Comparison of ENCODE assay signal across 39 cellular contexts in genomic region chrX:39945709-39946108, GRCh38.
"Had no signal": no experiment of that assay in that cellular context is flagged by ENCODE, and none has a peak within 500 bp of the region (broad histone marks: within the 10 kb centered on the region; RNA-seq: fewer than 3 reads in every experiment).

No MANE protein-coding gene starts in this region.

- H3K4me1 ChIP-seq: adrenal gland, ascending aorta, breast epithelium had no signal

- H3K4me3 ChIP-seq: adrenal gland, ascending aorta, breast epithelium, cardiac muscle cell had no signal

- H3K27me3 Mint-ChIP-seq: activated naive CD4-positive, alpha-beta T cell treated with anti-CD3 and anti-CD28 coated beads, Interleukin-2, amount 50 U/mL, for 24 hours; activated naive CD8-positive, alpha-beta T cell; activated naive CD8-positive, alpha-beta T cell treated with anti-CD3 and anti-CD28 coated beads for 36 hours; activated naive CD8-positive, alpha-beta T cell treated with anti-CD3 and anti-CD28 coated beads, Interleukin-2, amount 10 ng/mL, durations not matched to agents 7 days and 5 days; activated naive CD8-positive, alpha-beta T cell treated with anti-CD3 and anti-CD28 coated beads, Interleukin-2, amount 50 U/mL, for 24 hours; activated T-helper 17 cell treated with anti-CD3 and anti-CD28 coated beads, Interleukin-2, amount 50 U/mL, for 72 hours; central memory CD8-positive, alpha-beta T cell had no signal

- H3K4me1 Mint-ChIP-seq: central memory CD8-positive, alpha-beta T cell had no signal

- H3K27ac Mint-ChIP-seq: activated naive CD4-positive, alpha-beta T cell treated with anti-CD3 and anti-CD28 coated beads for 36 hours; activated naive CD4-positive, alpha-beta T cell treated with anti-CD3 and anti-CD28 coated beads, Interleukin-2, amount 10 ng/mL, durations not matched to agents 7 days and 5 days; activated naive CD4-positive, alpha-beta T cell treated with anti-CD3 and anti-CD28 coated beads, Interleukin-2, amount 50 U/mL, for 24 hours; activated naive CD4-positive, alpha-beta T cell treated with anti-CD3 and anti-CD28 coated beads, Interleukin-2, amount 50 U/mL, for 72 hours; activated naive CD8-positive, alpha-beta T cell; activated naive CD8-positive, alpha-beta T cell treated with anti-CD3 and anti-CD28 coated beads for 36 hours; activated naive CD8-positive, alpha-beta T cell treated with anti-CD3 and anti-CD28 coated beads, Interleukin-2, amount 10 ng/mL, durations not matched to agents 7 days and 5 days; activated naive CD8-positive, alpha-beta T cell treated with anti-CD3 and anti-CD28 coated beads, Interleukin-2, amount 50 U/mL, for 24 hours; activated T-cell treated with anti-CD3 and anti-CD28 coated beads, Interleukin-2, amount 50 U/mL, for 24 hours; activated T-cell treated with anti-CD3 and anti-CD28 coated beads, Interleukin-2, amount 50 U/mL, for 72 hours; activated T-helper 1 cell treated with anti-CD3 and anti-CD28 coated beads, Interleukin-12 subunit alpha, Interleukin-12 subunit beta, Interleukin-2, Interleukin-4 antibody, amounts not matched to agents 30 ng/mL and 10 ng/mL and 1 ng/mL, durations not matched to agents 14 hours and 24 hours and 36 hours; activated T-helper 17 cell treated with anti-CD3 and anti-CD28 coated beads, Interleukin-2, amount 50 U/mL, for 72 hours; activated T-helper 2 cell treated with anti-CD3 and anti-CD28 coated beads, Interferon-gamma antibody, Interleukin-2, Interleukin-4, amounts not matched to agents 10 μg/mL and 5 μg/mL and 100 μg/mL, durations not matched to agents 14 hours and 24 hours and 36 hours; brain had no signal

- DNase-seq: activated effector memory CD4-positive, alpha-beta T cell treated with anti-CD3 and anti-CD28 coated beads, Interleukin-2, amount 50 U/mL, for 16 hours; activated effector memory CD4-positive, alpha-beta T cell treated with Interleukin-2 at 50 U/mL for 16 hours; activated gamma-delta T cell; activated gamma-delta T cell treated with Interleukin-2 at 50 U/mL for 16 hours; activated naive CD4-positive, alpha-beta T cell; activated naive CD4-positive, alpha-beta T cell treated with anti-CD3 and anti-CD28 coated beads for 36 hours; activated naive CD4-positive, alpha-beta T cell treated with anti-CD3 and anti-CD28 coated beads, Interleukin-2, amount 10 ng/mL, durations not matched to agents 7 days and 5 days; activated naive CD4-positive, alpha-beta T cell treated with anti-CD3 and anti-CD28 coated beads, Interleukin-2, amount 50 U/mL, for 16 hours; activated naive CD4-positive, alpha-beta T cell treated with Interleukin-2 at 50 U/mL for 16 hours; activated naive CD8-positive, alpha-beta T cell treated with anti-CD3 and anti-CD28 coated beads for 36 hours; activated naive CD8-positive, alpha-beta T cell treated with anti-CD3 and anti-CD28 coated beads, Interleukin-2, amount 10 ng/mL, durations not matched to agents 7 days and 5 days; activated naive CD8-positive, alpha-beta T cell treated with anti-CD3 and anti-CD28 coated beads, Interleukin-2, amount 50 U/mL, for 24 hours; activated T-cell treated with anti-CD3 and anti-CD28 coated beads for 4 hours; activated T-cell treated with anti-CD3 and anti-CD28 coated beads, Interleukin-2, amount 50 U/mL, for 1 hour; activated T-cell treated with anti-CD3 and anti-CD28 coated beads, Interleukin-2, amount 50 U/mL, for 24 hours; activated T-cell treated with anti-CD3 and anti-CD28 coated beads, Interleukin-2, amount 50 U/mL, for 4 hours; activated T-cell treated with anti-CD3 and anti-CD28 coated beads, Interleukin-2, amount 50 U/mL, for 48 hours; activated T-cell treated with anti-CD3 and anti-CD28 coated beads, Interleukin-2, amount 50 U/mL, for 72 hours; adrenal gland; amniotic stem cell; amygdala; anterior cingulate cortex; aorta; brain microvascular endothelial cell; caudate nucleus; central memory CD4-positive, alpha-beta T cell; cerebellar nuclear complex had no signal

- H3K27me3 ChIP-seq: adrenal gland, ascending aorta, brain microvascular endothelial cell, cardiac muscle cell had no signal

- H3K27ac ChIP-seq: adrenal gland, ascending aorta, brain microvascular endothelial cell, breast epithelium, cardiac muscle cell had no signal

- H3K9me3 Mint-ChIP-seq: activated naive CD4-positive, alpha-beta T cell treated with anti-CD3 and anti-CD28 coated beads for 36 hours; activated naive CD4-positive, alpha-beta T cell treated with anti-CD3 and anti-CD28 coated beads, Interleukin-2, amount 10 ng/mL, durations not matched to agents 7 days and 5 days; activated naive CD4-positive, alpha-beta T cell treated with anti-CD3 and anti-CD28 coated beads, Interleukin-2, amount 50 U/mL, for 24 hours; activated naive CD8-positive, alpha-beta T cell treated with anti-CD3 and anti-CD28 coated beads for 36 hours; activated T-cell treated with anti-CD3 and anti-CD28 coated beads, Interleukin-2, amount 50 U/mL, for 24 hours; activated T-cell treated with anti-CD3 and anti-CD28 coated beads, Interleukin-2, amount 50 U/mL, for 4 hours; activated T-helper 2 cell treated with anti-CD3 and anti-CD28 coated beads, Interferon-gamma antibody, Interleukin-2, Interleukin-4, amounts not matched to agents 10 μg/mL and 5 μg/mL and 100 μg/mL, durations not matched to agents 14 hours and 24 hours and 36 hours; central memory CD8-positive, alpha-beta T cell had no signal

- H3K4me3 Mint-ChIP-seq: activated naive CD4-positive, alpha-beta T cell treated with anti-CD3 and anti-CD28 coated beads for 36 hours; activated naive CD4-positive, alpha-beta T cell treated with anti-CD3 and anti-CD28 coated beads, Interleukin-2, amount 10 ng/mL, durations not matched to agents 7 days and 5 days; activated naive CD4-positive, alpha-beta T cell treated with anti-CD3 and anti-CD28 coated beads, Interleukin-2, amount 50 U/mL, for 24 hours; activated naive CD8-positive, alpha-beta T cell; activated naive CD8-positive, alpha-beta T cell treated with anti-CD3 and anti-CD28 coated beads for 36 hours; activated naive CD8-positive, alpha-beta T cell treated with anti-CD3 and anti-CD28 coated beads, Interleukin-2, amount 10 ng/mL, durations not matched to agents 7 days and 5 days; activated naive CD8-positive, alpha-beta T cell treated with anti-CD3 and anti-CD28 coated beads, Interleukin-2, amount 50 U/mL, for 24 hours; activated T-cell treated with anti-CD3 and anti-CD28 coated beads, Interleukin-2, amount 50 U/mL, for 24 hours; activated T-cell treated with anti-CD3 and anti-CD28 coated beads, Interleukin-2, amount 50 U/mL, for 4 hours; activated T-cell treated with anti-CD3 and anti-CD28 coated beads, Interleukin-2, amount 50 U/mL, for 72 hours; activated T-helper 1 cell treated with anti-CD3 and anti-CD28 coated beads, Interleukin-12 subunit alpha, Interleukin-12 subunit beta, Interleukin-2, Interleukin-4 antibody, amounts not matched to agents 30 ng/mL and 10 ng/mL and 1 ng/mL, durations not matched to agents 14 hours and 24 hours and 36 hours; activated T-helper 17 cell treated with anti-CD3 and anti-CD28 coated beads, Interleukin-2, amount 50 U/mL, for 72 hours; brain; central memory CD8-positive, alpha-beta T cell had no signal

- ATAC-seq: activated naive CD4-positive, alpha-beta T cell treated with anti-CD3 and anti-CD28 coated beads, Interleukin-2, amount 50 U/mL, for 72 hours; activated naive CD8-positive, alpha-beta T cell treated with anti-CD3 and anti-CD28 coated beads, Interleukin-2, amount 50 U/mL, for 24 hours; activated T-cell treated with anti-CD3 and anti-CD28 coated beads, Interleukin-2, amount 50 U/mL, for 4 hours; activated T-cell treated with anti-CD3 and anti-CD28 coated beads, Interleukin-2, amount 50 U/mL, for 72 hours; activated T-helper 17 cell treated with anti-CD3 and anti-CD28 coated beads, Interleukin-2, amount 50 U/mL, for 72 hours had no signal

- FAIRE-seq: bronchial epithelial cell had no signal

- H3K36me3 ChIP-seq: adrenal gland, ascending aorta, brain microvascular endothelial cell, breast epithelium, cardiac muscle cell had no signal

- H3K9me3 ChIP-seq: adrenal gland had no signal

- H3K36me3 Mint-ChIP-seq: activated naive CD4-positive, alpha-beta T cell treated with anti-CD3 and anti-CD28 coated beads, Interleukin-2, amount 10 ng/mL, durations not matched to agents 7 days and 5 days; activated naive CD8-positive, alpha-beta T cell; activated naive CD8-positive, alpha-beta T cell treated with anti-CD3 and anti-CD28 coated beads, Interleukin-2, amount 10 ng/mL, durations not matched to agents 7 days and 5 days; brain had no signal
